ENCODE assay signal across 10 cellular contexts in the genomic region with DNA sequence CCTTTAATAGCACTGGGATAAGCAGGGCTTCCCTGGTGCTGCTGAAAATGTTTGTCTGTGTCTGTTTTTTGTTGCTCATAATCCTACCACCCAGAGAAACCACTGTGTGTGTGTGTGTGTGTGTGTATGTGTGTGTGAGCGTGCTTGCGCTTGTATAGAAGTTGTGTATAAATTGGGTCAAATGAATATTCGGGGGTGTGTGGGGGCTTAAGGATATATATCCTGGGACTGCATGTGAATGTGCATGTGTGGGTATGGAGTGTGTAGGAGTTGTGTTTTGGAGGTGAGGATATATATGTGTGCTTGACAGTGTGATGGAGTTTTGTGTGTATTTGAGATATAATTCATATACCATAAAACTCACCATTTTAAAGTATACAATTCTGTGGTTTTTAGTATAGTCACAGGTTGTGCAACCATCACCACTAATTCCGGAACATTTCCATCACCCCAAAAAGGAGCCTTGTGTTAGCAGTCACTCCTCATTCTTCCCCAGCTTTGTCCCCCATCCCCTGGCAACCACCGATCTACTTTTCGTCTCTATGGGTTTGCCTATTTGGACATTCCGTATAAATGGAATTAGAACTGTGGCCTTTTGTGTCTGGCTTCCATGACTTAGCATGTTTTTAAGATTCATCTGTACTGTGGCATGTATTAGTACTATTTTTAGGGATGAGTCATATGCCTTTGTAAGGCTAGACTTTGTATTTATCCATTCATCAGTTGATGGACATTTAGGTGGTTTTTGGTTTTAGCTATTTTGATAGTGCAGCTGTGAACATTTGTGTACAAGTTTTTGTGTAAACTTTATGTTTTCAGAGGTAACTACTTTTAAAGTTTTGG. TPM values are rescaled to one million over a fixed set of nuclear protein-coding genes. Genes with fewer than 3 reads are reported as not detected.
DNase-seq lines count a peak whose midpoint lies in the region; TF ChIP-seq lines count a peak whose summit lies in the region.
"Had no signal": no experiment of that assay in that cellular context is flagged by ENCODE, and none has a peak within 500 bp of the region (broad histone marks: within the 10 kb centered on the region; RNA-seq: fewer than 3 reads in every experiment).

No MANE protein-coding gene starts in this region.

- TF ChIP-seq CTCF in CD14-positive monocyte (IDR thresholded peaks at IDR 0.05), result no peak
- TF ChIP-seq CTCF in epithelial cell of esophagus (IDR thresholded peaks at IDR 0.05; ENCODE audit: insufficient read depth, low read depth, low read length, missing control alignments), result no peak

- peaks cover 56% of the 10 kb centered on the region for H3K4me1 Mint-ChIP-seq in CD14-positive monocyte

- peak overlapping the region; percentile 36 to 90 (median 76) for H3K27ac Mint-ChIP-seq in CD14-positive monocyte
- H3K27ac Mint-ChIP-seq: activated CD8-positive, alpha-beta T cell treated with anti-CD3 and anti-CD28 coated beads for 36 hours had no signal

- peaks cover 0 to 7% (median 4%) of the 10 kb centered on the region in 3 donors for H3K27me3 Mint-ChIP-seq in CD14-positive monocyte (ENCODE audit: low read depth in 3 of 3)
- H3K27me3 Mint-ChIP-seq: activated CD8-positive, alpha-beta T cell treated with anti-CD3 and anti-CD28 coated beads for 36 hours had no signal

- intact Hi-C loops in CD14-positive monocyte (cut with micrococcal nuclease), result no loop called here

- H3K36me3 Mint-ChIP-seq in CD14-positive monocyte, result peaks cover under 1 to 2% of the 10 kb centered on the region in 2 donors

- H3K4me3 ChIP-seq in epithelial cell of esophagus (ENCODE audit: low read length), result no peak overlapping the region

- peak overlapping the region; percentile 53 to 59 for H3K4me3 Mint-ChIP-seq in CD14-positive monocyte
- H3K4me3 Mint-ChIP-seq: activated CD8-positive, alpha-beta T cell treated with anti-CD3 and anti-CD28 coated beads for 36 hours had no signal

- no peak for DNase-seq in CD14-positive monocyte (ENCODE audit: low spot score)
- peak; percentile 68 for DNase-seq in NOMO-1 treated with dmso at 0.1 percent for 144 hours (lab: John Stamatoyannopoulos, UW; ENCODE audit: unreplicated experiment)
- peak; percentile 41 for DNase-seq in epithelial cell of esophagus (ENCODE audit: low read depth)
- peak; percentile 46 for DNase-seq in pons (ENCODE audit: low spot score)
- DNase-seq in COLO668 (lab: John Stamatoyannopoulos, UW; ENCODE audit: unreplicated experiment), result no peak
- no peak for DNase-seq in stimulated activated CD4-positive, alpha-beta T cell treated with anti-CD3 and anti-CD28 coated beads, Interleukin-4, amount 100 ng/mL, for 4 hours
- DNase-seq in NCI-H1417 (lab: John Stamatoyannopoulos, UW), result no peak
- DNase-seq in activated CD4-positive, alpha-beta T cell treated with anti-CD3 and anti-CD28 coated beads, Interleukin-2, amount 50 U/mL, for 1 hour, result no peak
- DNase-seq: activated CD8-positive, alpha-beta T cell treated with anti-CD3 and anti-CD28 coated beads for 36 hours; effector memory CD4-positive, alpha-beta T cell had no signal

- peaks cover 0 to 4% (median 0%) of the 10 kb centered on the region in 7 donors for H3K9me3 Mint-ChIP-seq in CD14-positive monocyte
- H3K9me3 Mint-ChIP-seq: activated CD8-positive, alpha-beta T cell treated with anti-CD3 and anti-CD28 coated beads for 36 hours had no signal

RNA-seq across cellular contexts. Expression of a gene that starts 25.6 kb away (rescaled TPM):
- polyA plus RNA-seq in CD14-positive monocyte, result 1 to 10 TPM; 4.5 to 6.1 TPM

RNA-seq across cellular contexts. Expression of a gene that starts 49.4 kb away (rescaled TPM):
- polyA plus RNA-seq in CD14-positive monocyte, result 100 to 1,000 TPM; 121 to 167 TPM

RNA-seq across cellular contexts. Expression of a gene that starts 56.4 kb away (rescaled TPM):
- polyA plus RNA-seq in CD14-positive monocyte, result 10 to 100 TPM; 11.6 to 15.1 TPM

Comparison
In these comparisons a context has a peak if more than half of its experiments do, and no peak if none do; other contexts are left out.
1. DNase-seq: peak in NOMO-1 treated with dmso at 0.1 percent for 144 hours (single experiment), epithelial cell of esophagus (single experiment) and pons (single experiment); none in CD14-positive monocyte (single experiment), COLO668 (single experiment), stimulated activated CD4-positive, alpha-beta T cell treated with anti-CD3 and anti-CD28 coated beads, Interleukin-4, amount 100 ng/mL, for 4 hours (0 of 2), NCI-H1417 (0 of 3) and activated CD4-positive, alpha-beta T cell treated with anti-CD3 and anti-CD28 coated beads, Interleukin-2, amount 50 U/mL, for 1 hour (single experiment).